ENCODE assay signal across 8 cellular contexts in the genomic region with DNA sequence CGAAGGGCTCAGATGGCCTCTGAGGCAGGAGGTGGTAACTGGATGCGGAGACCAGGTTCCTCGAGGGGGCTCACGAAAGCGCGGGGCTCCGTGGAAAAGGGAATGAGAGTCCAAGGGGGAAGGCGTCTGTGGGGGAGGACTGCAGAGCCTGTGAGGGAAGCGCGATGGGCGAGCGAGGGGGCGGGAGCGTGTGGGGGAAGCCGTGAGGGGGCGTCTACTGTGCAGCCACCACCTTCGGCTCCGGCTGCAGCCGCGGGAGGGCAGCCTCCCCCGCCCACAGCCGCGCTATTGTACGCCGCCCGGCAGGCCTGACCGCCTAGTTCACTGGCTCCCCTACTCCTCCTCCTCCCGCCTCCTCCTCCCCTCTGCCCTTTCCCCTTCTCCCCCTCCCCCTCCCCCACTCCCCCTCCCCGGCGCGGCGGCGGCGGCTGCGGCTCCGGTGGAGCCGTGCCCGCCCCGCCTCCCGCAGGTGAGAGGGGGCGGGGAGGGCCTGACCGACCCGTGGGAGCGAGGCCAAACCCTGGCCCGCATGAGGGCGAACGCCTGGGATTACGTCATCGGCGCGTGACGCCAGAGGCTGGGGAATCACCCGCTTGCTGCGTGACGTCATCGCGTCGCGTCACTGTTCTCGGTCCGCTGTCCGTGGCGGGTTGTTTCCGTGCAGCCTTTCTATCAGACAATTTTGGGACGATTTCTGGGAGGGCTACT. TPM values are rescaled to one million over a fixed set of nuclear protein-coding genes. Genes with fewer than 3 reads are reported as not detected.
DNase-seq lines count a peak whose midpoint lies in the region; ATAC-seq and TF ChIP-seq lines count a peak whose summit lies in the region.

A gene (minus strand): TSS at position 294 of the 708 bp plus-strand sequence. CDS start 81,574 bp downstream, outside the sequence.

- H3K27ac ChIP-seq in HUES64 (ENCODE audit: low read depth, low read length) (peak within 1 kb of the TSS; percentile 93), OCI-LY7 (ENCODE audit: low read depth, low read length, poor library complexity, severe bottlenecking) (no peak within 1 kb of the TSS), esophagus muscularis mucosa (replicated peaks in 1 of 4) (peak within 1 kb of the TSS; percentile 71 to 89 (median 80)), muscle layer of duodenum (ENCODE audit: low read length) (peak within 1 kb of the TSS; percentile 64)

- no peaks in the 10 kb centered on the region for H4K20me1 ChIP-seq in OCI-LY7 (ENCODE audit: insufficient read depth, low read length)

- H3K36me3 ChIP-seq in HUES64 (ENCODE audit: insufficient read depth, low read length) (no peaks in the 10 kb centered on the region), OCI-LY7 (ENCODE audit: insufficient read depth, low read length) (no peaks in the 10 kb centered on the region), esophagus muscularis mucosa (no peaks in the 10 kb centered on the region), muscle layer of duodenum (ENCODE audit: control insufficient read depth in 1 of 2, insufficient read depth in 2 of 2, low read length in 2 of 2) (no peaks in the 10 kb centered on the region)

- under 1% methylated on average over 63 of the region's 65 CpGs for WGBS in HUES64
- under 1% methylated on average over 29 of the region's 65 CpGs for WGBS in esophagus muscularis mucosa

- H3K27me3 ChIP-seq in HUES64 (ENCODE audit: insufficient read depth, low read length) (no peaks in the 10 kb centered on the region), esophagus muscularis mucosa (no peaks in the 10 kb centered on the region), muscle layer of duodenum (ENCODE audit: low read depth, low read length) (no peaks in the 10 kb centered on the region)

- CTCF ChIA-PET in OCI-LY7 (lab: Charles Lee; ENCODE audit: unreplicated experiment): no interaction called here

- peak; percentile 72 for DNase-seq in Caki2 (ENCODE audit: low read depth)
- no peak for DNase-seq in OCI-LY7 (ENCODE audit: low spot score)
- peak; percentile 90 for DNase-seq in activated T-cell treated with anti-CD3 and anti-CD28 coated beads, Interleukin-2, amount 50 U/mL, for 4 hours
- peak; percentile 94 for DNase-seq in esophagus muscularis mucosa (ENCODE audit: extremely low spot score)
- DNase-seq in stimulated activated CD8-positive, alpha-beta memory T cell treated with anti-CD3 and anti-CD28 coated beads, Interleukin-7, amount 100 ng/mL, for 1 hour (ENCODE audit: low read depth in 2 of 2): peak; percentile 71 to 75

- TF ChIP-seq EP300 in esophagus muscularis mucosa (IDR thresholded peaks at IDR 0.05): no peak

- TF ChIP-seq CTCF in OCI-LY7 (conservative IDR thresholded peaks at IDR 0.05; ENCODE audit: low read length) (no peak), esophagus muscularis mucosa (IDR thresholded peaks at IDR 0.05) (peak in 1 of 3 experiments; percentile 35)

- no peaks in the 10 kb centered on the region for H3K9me2 ChIP-seq in OCI-LY7 (ENCODE audit: insufficient read depth, low read length)

- no peaks in the 10 kb centered on the region for H3K9me3 Mint-ChIP-seq in activated T-cell treated with anti-CD3 and anti-CD28 coated beads, Interleukin-2, amount 50 U/mL, for 4 hours

- intact Hi-C loops in OCI-LY7 (cut with micrococcal nuclease; ENCODE audit: unreplicated experiment): no loop called here
- intact Hi-C loops in esophagus muscularis mucosa (cut with DNase I): loop anchor here (5.0 kb wide), 1 partner anchor 62 kb away; no protein-coding TSS in a partner anchor

- H3K4me1 ChIP-seq in HUES64 (ENCODE audit: insufficient read depth, low read length): peaks cover 42% of the 10 kb centered on the region
- H3K4me1 ChIP-seq in OCI-LY7 (ENCODE audit: insufficient read depth, low read length, poor library complexity, severe bottlenecking): no peaks in the 10 kb centered on the region
- H3K4me1 ChIP-seq in esophagus muscularis mucosa: peaks cover 7 to 29% (median 24%) of the 10 kb centered on the region in 4 donors
- H3K4me1 ChIP-seq in muscle layer of duodenum (ENCODE audit: control insufficient read depth in 1 of 2, insufficient read depth in 2 of 2, low read length in 2 of 2): no peaks in the 10 kb centered on the region

- peak within 1 kb of the TSS; percentile 32; the same call in 1 of the 2 replicates for H3K4me2 ChIP-seq in OCI-LY7 (ENCODE audit: low read length)

- H3K4me3 ChIP-seq in HUES64 (ENCODE audit: low read length) (peak within 1 kb of the TSS; percentile 76), OCI-LY7 (ENCODE audit: low read depth, low read length, poor library complexity, severe bottlenecking) (peak within 1 kb of the TSS; percentile 26), esophagus muscularis mucosa (peak within 1 kb of the TSS; percentile 71 to 95 (median 90)), muscle layer of duodenum (ENCODE audit: low read depth in 1 of 2, low read length in 2 of 2) (peak within 1 kb of the TSS; percentile 52 to 79)

- no peak within 1 kb of the TSS for H2AFZ ChIP-seq in OCI-LY7 (ENCODE audit: low read length)

- H3K36me3 Mint-ChIP-seq in activated T-cell treated with anti-CD3 and anti-CD28 coated beads, Interleukin-2, amount 50 U/mL, for 4 hours (ENCODE audit: insufficient read depth): no peaks in the 10 kb centered on the region

- no peak for TF ChIP-seq POLR2A in esophagus muscularis mucosa (IDR thresholded peaks at IDR 0.05; ENCODE audit: low read depth)

- H3K9me3 ChIP-seq in HUES64 (ENCODE audit: insufficient read depth, low read depth, low read length) (no peaks in the 10 kb centered on the region), OCI-LY7 (ENCODE audit: low read length) (no peaks in the 10 kb centered on the region), esophagus muscularis mucosa (no peaks in the 10 kb centered on the region), muscle layer of duodenum (ENCODE audit: control insufficient read depth in 1 of 2, low read length in 2 of 2) (no peaks in the 10 kb centered on the region)

- peak; percentile 61 for ATAC-seq in GM21423 (IDR thresholded peaks at IDR 0.05; ENCODE audit: unreplicated experiment)
- peak; percentile 59 to 61 for ATAC-seq in activated T-cell treated with anti-CD3 and anti-CD28 coated beads, Interleukin-2, amount 50 U/mL, for 4 hours

- H3K9ac ChIP-seq in HUES64 (ENCODE audit: low read depth, low read length): peak within 1 kb of the TSS; percentile 88

- no peaks in the 10 kb centered on the region for H3K79me2 ChIP-seq in OCI-LY7 (ENCODE audit: insufficient read depth, low read depth, low read length)

- no TSS peak for BruUV-seq in OCI-LY7 (replicated peaks; lab: Mats Ljungman, UMichigan)

- POLR2A ChIA-PET in OCI-LY7 (lab: Charles Lee): interaction anchor here (1.1 kb wide), 1 partner anchor 13 kb away, joined by 6 read pairs; no protein-coding TSS in a partner anchor

- H3K27me3 Mint-ChIP-seq in activated T-cell treated with anti-CD3 and anti-CD28 coated beads, Interleukin-2, amount 50 U/mL, for 4 hours (ENCODE audit: low read depth): peaks cover 2% of the 10 kb centered on the region

- in situ Hi-C loops in Caki2 (cut with HindIII; ENCODE audit: low pct_unique_long_range_greater_than_20kb, low sequenced_read_pairs): no loop called here

- H3K4me1 Mint-ChIP-seq in activated T-cell treated with anti-CD3 and anti-CD28 coated beads, Interleukin-2, amount 50 U/mL, for 4 hours (ENCODE audit: low read depth): peaks cover 8% of the 10 kb centered on the region

- H3K4me3 Mint-ChIP-seq in activated T-cell treated with anti-CD3 and anti-CD28 coated beads, Interleukin-2, amount 50 U/mL, for 4 hours: peak within 1 kb of the TSS; percentile 82

RNA-seq across cellular contexts. Expression of the gene that starts here (rescaled TPM):
- 28.8 and 36.4 TPM in 2 replicates for total RNA-seq in Caki2 (2014; rRNA removed; shearing (Covaris generic); ENCODE audit: low replicate concordance)
- polyA plus RNA-seq in HUES64 (2013, experiment 1 of 2): 102 TPM
- 111 TPM for polyA plus RNA-seq in HUES64 (2013, experiment 2 of 2)
- 1.0 and 1.1 TPM in 2 replicates for total RNA-seq in OCI-LY7 (2014; rRNA removed; shearing (Covaris generic))
- total RNA-seq in OCI-LY7 (2022): 3.4 and 3.6 TPM in 2 replicates
- total RNA-seq in activated T-cell treated with anti-CD3 and anti-CD28 coated beads, Interleukin-2, amount 50 U/mL, for 4 hours: 10 to 100 TPM; 14.2 to 17.4 (median 15.3) TPM
- total RNA-seq in esophagus muscularis mucosa: 10 to 100 TPM; 27.8 to 44.3 (median 36.2) TPM

Comparison
In these comparisons a context has a peak if more than half of its experiments do, and no peak if none do; other contexts are left out.
1. H3K4me3 ChIP-seq: peak in every context shown above with its lines; median percentile 90 in esophagus muscularis mucosa; 76 in HUES64; 66 in muscle layer of duodenum; 26 in OCI-LY7.